1 cellular context compared by ENCODE assay signal in the genomic region with DNA sequence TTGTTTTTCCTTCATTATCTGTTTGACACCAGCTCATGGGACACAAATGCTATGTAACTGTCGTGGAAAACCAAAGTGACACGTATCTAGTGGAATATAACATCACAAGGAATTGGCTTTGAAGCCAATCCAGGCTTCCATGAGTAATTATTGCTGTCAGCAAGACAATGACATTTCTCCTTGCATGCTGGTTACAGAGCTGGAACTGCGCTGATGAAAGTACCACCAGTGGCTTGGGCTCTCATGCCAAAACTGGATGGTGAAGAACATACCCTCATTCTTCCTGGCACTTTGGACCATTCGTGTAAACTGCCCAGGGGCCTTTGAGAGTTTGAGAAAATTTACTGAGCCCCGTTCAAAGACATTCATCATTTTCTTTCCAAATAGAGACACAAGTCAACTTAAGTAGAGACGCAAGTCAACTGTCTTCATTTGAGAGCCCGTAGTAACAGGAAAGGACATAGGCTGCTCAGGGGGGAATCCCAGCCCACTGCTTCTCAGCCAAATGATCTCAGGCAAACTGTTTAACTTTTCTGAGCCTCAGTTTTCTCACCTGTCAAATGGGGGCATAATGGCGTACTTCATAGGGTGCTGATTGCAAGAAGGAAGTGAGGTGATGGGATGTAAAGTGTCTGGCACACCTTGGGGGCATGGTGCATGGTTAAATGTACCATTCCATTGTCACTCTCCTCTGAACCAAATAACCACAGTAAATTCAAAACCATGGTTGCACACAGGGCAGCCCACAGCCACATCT.
TF ChIP-seq lines count a peak whose summit lies in the region.

No MANE protein-coding gene starts in this region.

TF ChIP-seq in H1, 55 proteins besides CTCF, POLR2A, EP300 and RAD21:
- TF ChIP-seq KDM1A (IDR thresholded peaks at IDR 0.05; ENCODE audit: borderline replicate concordance, low read length) (peak; percentile 90; the same call in 1 of the 2 replicates), POU5F1 (IDR thresholded peaks at IDR 0.05; ENCODE audit: low read depth, low read length) (no peak), HDAC6 (IDR thresholded peaks at IDR 0.05; ENCODE audit: low read depth, low read length) (no peak), YY1 (IDR thresholded peaks at IDR 0.05; ENCODE audit: low read depth, low read length) (peak; percentile 57; the same call in 1 of the 2 replicates), CHD2 (IDR thresholded peaks at IDR 0.05; ENCODE audit: low read length) (no peak), BCL11A (IDR thresholded peaks at IDR 0.05; ENCODE audit: low read depth in 2 of 2, low read length in 2 of 2) (no peak), HDAC2 (IDR thresholded peaks at IDR 0.05; ENCODE audit: borderline replicate concordance in 1 of 2, low read depth in 2 of 2, low read length in 2 of 2) (0 out of 4 replicates have a peak, but pooled peaks of 1 of the 2 experiments have one; percentile 48), SIN3A (conservative IDR thresholded peaks at IDR 0.05 in 1 of 2, IDR thresholded peaks at IDR 0.05 in 1 of 2; ENCODE audit: low read depth in 1 of 2, low read length in 2 of 2) (no peak), RFX5 (IDR thresholded peaks at IDR 0.05; ENCODE audit: borderline replicate concordance, low read depth, low read length) (no peak), JUN (IDR thresholded peaks at IDR 0.05; ENCODE audit: low read depth, low read length) (no peak), SP1 (IDR thresholded peaks at IDR 0.05; ENCODE audit: low read depth, low read length) (no peak), POLR2AphosphoS5 (IDR thresholded peaks at IDR 0.05; ENCODE audit: low read depth, low read length) (no peak)
- TF ChIP-seq, protein P1, sequence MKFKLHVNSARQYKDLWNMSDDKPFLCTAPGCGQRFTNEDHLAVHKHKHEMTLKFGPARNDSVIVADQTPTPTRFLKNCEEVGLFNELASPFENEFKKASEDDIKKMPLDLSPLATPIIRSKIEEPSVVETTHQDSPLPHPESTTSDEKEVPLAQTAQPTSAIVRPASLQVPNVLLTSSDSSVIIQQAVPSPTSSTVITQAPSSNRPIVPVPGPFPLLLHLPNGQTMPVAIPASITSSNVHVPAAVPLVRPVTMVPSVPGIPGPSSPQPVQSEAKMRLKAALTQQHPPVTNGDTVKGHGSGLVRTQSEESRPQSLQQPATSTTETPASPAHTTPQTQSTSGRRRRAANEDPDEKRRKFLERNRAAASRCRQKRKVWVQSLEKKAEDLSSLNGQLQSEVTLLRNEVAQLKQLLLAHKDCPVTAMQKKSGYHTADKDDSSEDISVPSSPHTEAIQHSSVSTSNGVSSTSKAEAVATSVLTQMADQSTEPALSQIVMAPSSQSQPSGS (IDR thresholded peaks at IDR 0.05; ENCODE audit: low read length) = no peak
- TF ChIP-seq, protein P2, sequence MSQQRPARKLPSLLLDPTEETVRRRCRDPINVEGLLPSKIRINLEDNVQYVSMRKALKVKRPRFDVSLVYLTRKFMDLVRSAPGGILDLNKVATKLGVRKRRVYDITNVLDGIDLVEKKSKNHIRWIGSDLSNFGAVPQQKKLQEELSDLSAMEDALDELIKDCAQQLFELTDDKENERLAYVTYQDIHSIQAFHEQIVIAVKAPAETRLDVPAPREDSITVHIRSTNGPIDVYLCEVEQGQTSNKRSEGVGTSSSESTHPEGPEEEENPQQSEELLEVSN (IDR thresholded peaks at IDR 0.05) = no peak
